Comparison of ENCODE assay signal across 9 cellular contexts in the genomic region with DNA sequence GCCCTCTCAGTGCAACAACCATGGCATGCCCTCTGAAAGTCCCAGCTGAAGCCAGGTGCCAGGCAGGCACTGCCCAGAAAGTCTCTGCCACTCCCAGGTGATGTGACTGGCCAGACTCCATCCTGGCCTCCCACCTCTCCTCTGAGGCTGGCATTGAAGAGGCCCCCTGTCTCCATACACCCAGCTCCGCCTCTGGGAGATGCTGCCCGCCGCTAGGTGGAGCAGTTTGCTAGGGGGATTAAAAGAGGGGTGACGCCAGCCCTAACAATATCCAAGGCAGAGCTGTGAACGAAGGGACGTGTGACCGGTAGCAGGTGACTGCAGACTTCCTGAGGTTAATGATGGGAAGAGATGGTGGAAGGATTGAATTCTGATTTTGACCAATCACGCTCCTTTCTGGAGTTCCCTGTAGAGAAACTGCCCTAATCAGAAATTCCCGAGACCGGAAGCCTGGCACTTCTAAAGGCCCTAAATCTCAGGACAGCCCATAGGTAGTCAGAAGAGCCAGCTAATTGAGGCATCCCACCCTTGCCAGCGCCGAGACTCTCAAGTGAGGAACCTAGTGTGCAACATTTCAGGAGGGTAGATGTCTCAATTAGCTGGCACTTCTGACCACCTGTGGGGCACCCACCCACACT. TPM values are rescaled to one million over a fixed set of nuclear protein-coding genes. Genes with fewer than 3 reads are reported as not detected.
DNase-seq lines count a peak whose midpoint lies in the region; ATAC-seq and TF ChIP-seq lines count a peak whose summit lies in the region.
"Had no signal": no experiment of that assay in that cellular context is flagged by ENCODE, and none has a peak within 500 bp of the region (broad histone marks: within the 10 kb centered on the region; RNA-seq: fewer than 3 reads in every experiment).

No MANE protein-coding gene starts in this region.

- no peaks in the 10 kb centered on the region for H3K4me1 ChIP-seq in DND-41 (ENCODE audit: insufficient read depth, low read length)
- H3K4me1 ChIP-seq in KMS-11 (ENCODE audit: low read depth, poor library complexity, severe bottlenecking): no peaks in the 10 kb centered on the region
- no peaks in the 10 kb centered on the region for H3K4me1 ChIP-seq in mesendoderm (ENCODE audit: control insufficient read depth, low read depth, low read length)

- DNase-seq in DND-41 (peak; percentile 60), mesendoderm (peak; percentile 71), G401 (ENCODE audit: low spot score) (no peak), NCI-H1417 (lab: John Stamatoyannopoulos, UW) (no peak)
- DNase-seq in activated T-cell treated with anti-CD3 and anti-CD28 coated beads, Interleukin-2, amount 50 U/mL, for 1 hour: peak; percentile 32

- in situ Hi-C loops in G401 (cut with HindIII; ENCODE audit: low sequenced_read_pairs): no loop called here

- ATAC-seq in DND-41 (ENCODE audit: insufficient read depth, low read depth): peak; percentile 84
- no peak for ATAC-seq in HG03520 (IDR thresholded peaks at IDR 0.05; ENCODE audit: unreplicated experiment)
- no peak for ATAC-seq in HG03196 (IDR thresholded peaks at IDR 0.05; ENCODE audit: unreplicated experiment)

- no peak overlapping the region for H2BK15ac ChIP-seq in mesendoderm (replicated peaks; ENCODE audit: low read depth)

- no peaks in the 10 kb centered on the region for H4K20me1 ChIP-seq in DND-41 (ENCODE audit: insufficient read depth, low read length)
- no peaks in the 10 kb centered on the region for H4K20me1 ChIP-seq in KMS-11 (ENCODE audit: insufficient read depth)

- no peak overlapping the region for H3K9ac ChIP-seq in DND-41 (ENCODE audit: low read depth, low read length)
- H3K9ac ChIP-seq in KMS-11: no peak overlapping the region
- no peak overlapping the region for H3K9ac ChIP-seq in mesendoderm (ENCODE audit: low read length)

- WGBS in mesendoderm (ENCODE audit: extremely low coverage, insufficient coverage, low lambda C conversion rate): no CpG with 5 or more reads among the region's 12 CpGs

- H4K8ac ChIP-seq in mesendoderm (ENCODE audit: low read depth, low read length): no peak overlapping the region

- no peaks in the 10 kb centered on the region for H3K9me3 ChIP-seq in DND-41 (ENCODE audit: insufficient read depth, low read length, severe bottlenecking)

- H2AFZ ChIP-seq in DND-41 (ENCODE audit: low read depth, low read length) (no peak overlapping the region), KMS-11 (ENCODE audit: low read depth) (no peak overlapping the region)

- H3K27me3 ChIP-seq in DND-41 (ENCODE audit: insufficient read depth, low read length, poor library complexity): peaks cover 11% of the 10 kb centered on the region
- H3K27me3 ChIP-seq in KMS-11 (ENCODE audit: insufficient read depth, low read depth): no peaks in the 10 kb centered on the region
- H3K27me3 ChIP-seq in mesendoderm (ENCODE audit: insufficient read depth, low read length, poor library complexity): no peaks in the 10 kb centered on the region

- no peak overlapping the region for H3K18ac ChIP-seq in mesendoderm (ENCODE audit: low read length)

- no peak overlapping the region for H2BK5ac ChIP-seq in mesendoderm (ENCODE audit: low read length)

- no peak overlapping the region for H4K5ac ChIP-seq in mesendoderm (ENCODE audit: low read length)

- H3K36me3 ChIP-seq in DND-41 (ENCODE audit: insufficient read depth, low read length) (no peaks in the 10 kb centered on the region), KMS-11 (ENCODE audit: insufficient read depth) (no peaks in the 10 kb centered on the region), mesendoderm (ENCODE audit: control insufficient read depth, insufficient read depth, low read length) (no peaks in the 10 kb centered on the region)

- no peaks in the 10 kb centered on the region for H3K79me1 ChIP-seq in mesendoderm (ENCODE audit: low read length)

- no peak overlapping the region for H3K23ac ChIP-seq in mesendoderm (ENCODE audit: low read length)

- H3K4ac ChIP-seq in mesendoderm (ENCODE audit: low read depth, low read length): no peak overlapping the region

- H3K4me2 ChIP-seq in DND-41 (ENCODE audit: insufficient read depth, low read length): no peak overlapping the region
- no peak overlapping the region for H3K4me2 ChIP-seq in KMS-11
- H3K4me2 ChIP-seq in mesendoderm (ENCODE audit: low read length): no peak overlapping the region

- H3K4me3 ChIP-seq in DND-41 (ENCODE audit: low read depth in 1 of 2, low read length in 2 of 2) (no peak overlapping the region), KMS-11 (IDR thresholded peaks at IDR 0.05; ENCODE audit: insufficient read depth, low read depth, low read length) (no peak overlapping the region), mesendoderm (ENCODE audit: low read length) (no peak overlapping the region)

- H2AK5ac ChIP-seq in mesendoderm (ENCODE audit: low read length): no peak overlapping the region

- H3K79me2 ChIP-seq in DND-41 (ENCODE audit: insufficient read depth, low read length) (no peaks in the 10 kb centered on the region), KMS-11 (ENCODE audit: insufficient read depth, low read depth) (no peaks in the 10 kb centered on the region), mesendoderm (ENCODE audit: control insufficient read depth, insufficient read depth, low read length) (no peaks in the 10 kb centered on the region)

- TF ChIP-seq CTCF in DND-41 (IDR thresholded peaks at IDR 0.05; ENCODE audit: borderline replicate concordance, extremely low read depth, low read length, poor library complexity, severe bottlenecking) (peak; percentile 75), KMS-11 (conservative IDR thresholded peaks at IDR 0.05; ENCODE audit: low read depth, low read length) (peak; percentile 58)

- no peak overlapping the region for H2BK120ac ChIP-seq in mesendoderm (ENCODE audit: low read depth, low read length)

- H3K56ac ChIP-seq in mesendoderm (ENCODE audit: low read length): no peak overlapping the region

- H3K27ac ChIP-seq in DND-41 (ENCODE audit: low read length) (no peak overlapping the region), KMS-11 (no peak overlapping the region), mesendoderm (ENCODE audit: low read depth, low read length) (no peak overlapping the region)

RNA-seq across cellular contexts. Expression of a gene that starts 8.3 kb away (rescaled TPM):
- polyA plus RNA-seq in mesendoderm (2013, experiment 1 of 2): 1.9 TPM
- 2.3 TPM for polyA plus RNA-seq in mesendoderm (2013, experiment 2 of 2)
- total RNA-seq in G401 (2014; rRNA removed; shearing (Covaris generic)): 0.80 and 1.3 TPM in 2 replicates
- total RNA-seq: M059J had no signal

Comparison
In these comparisons a context has a peak if more than half of its experiments do, and no peak if none do; other contexts are left out.
1. DNase-seq: peak in DND-41 (single experiment), activated T-cell treated with anti-CD3 and anti-CD28 coated beads, Interleukin-2, amount 50 U/mL, for 1 hour (single experiment) and mesendoderm (single experiment); none in G401 (single experiment) and NCI-H1417 (0 of 3).